10 cellular contexts compared by ENCODE assay signal in genomic region chr19:48968179-48968661, GRCh38. TPM values are rescaled to one million over a fixed set of nuclear protein-coding genes. Genes with fewer than 3 reads are reported as not detected.
DNase-seq lines count a peak whose midpoint lies in the region; TF ChIP-seq lines count a peak whose summit lies in the region.
"Had no signal": no experiment of that assay in that cellular context is flagged by ENCODE, and none has a peak within 500 bp of the region (broad histone marks: within the 10 kb centered on the region; RNA-seq: fewer than 3 reads in every experiment).

No MANE protein-coding gene starts in this region.

- peaks cover 10 to 55% of the 10 kb centered on the region in 2 experiments; a peak in 2 of 3 replicates for H3K36me3 ChIP-seq in HEK293 (ENCODE audit: control insufficient read depth in 2 of 2, insufficient read depth in 1 of 2, low read length in 2 of 2)
- peaks cover 19% of the 10 kb centered on the region for H3K36me3 ChIP-seq in mammary epithelial cell (ENCODE audit: insufficient read depth, low read length)
- H3K36me3 ChIP-seq: pancreas had no signal

- H3K4me1 ChIP-seq in HEK293 (ENCODE audit: control insufficient read depth, insufficient read depth, low read length) (peaks cover 19% of the 10 kb centered on the region), mammary epithelial cell (ENCODE audit: insufficient read depth, low read length) (peaks cover 21% of the 10 kb centered on the region)

- H3K79me2 ChIP-seq in mammary epithelial cell (ENCODE audit: insufficient read depth, low read length) = no peaks in the 10 kb centered on the region

- H3K4me3 ChIP-seq in AG04450 (ENCODE audit: low read depth, low read length) (no peak overlapping the region), HEK293 (ENCODE audit: low read depth, low read length) (no peak overlapping the region), mammary epithelial cell (replicated peaks in 1 of 3; ENCODE audit: insufficient read depth in 1 of 3, low read depth in 2 of 3, low read length in 3 of 3) (no peak overlapping the region)
- H3K4me3 ChIP-seq: pancreas had no signal

- no peak overlapping the region for H3K9ac ChIP-seq in mammary epithelial cell (ENCODE audit: insufficient read depth, low read length)

- dilution Hi-C loops in mammary epithelial cell (cut with HindIII; ENCODE audit: low sequenced_read_pairs) = loop anchor here (5.0 kb wide), 3 partner anchors 66 to 171 kb away; partner anchors contain the start of gene NUCB1

- DNase-seq in AG04450 (ENCODE audit: low read depth, low spot score) (no peak), mammary epithelial cell (no peak), nephron progenitor cell (no peak), immature natural killer cell (no peak), KBM-7 (no peak), NAMALWA (ENCODE audit: low spot score) (no peak), NCI-H1092 treated with DMSO at 0.1 percent for 48 hours (lab: John Stamatoyannopoulos, UW) (no peak)

- in situ Hi-C loops in mammary epithelial cell (cut with MboI; ENCODE audit: low sequenced_read_pairs in 2 of 2) = loop anchor here in 1 of 2 donors (25.0 kb wide), 1 partner anchor 181 kb away; no protein-coding TSS in a partner anchor
- in situ Hi-C loops in KBM-7 (cut with MboI; ENCODE audit: low pct_unique_long_range_greater_than_20kb, low sequenced_read_pairs) = no loop called here

- peaks cover 55% of the 10 kb centered on the region for H3K4me1 Mint-ChIP-seq in nephron progenitor cell
- H3K4me1 Mint-ChIP-seq in immature natural killer cell = peaks cover 38 to 45% of the 10 kb centered on the region in 2 donors

- no peak overlapping the region for H2AFZ ChIP-seq in mammary epithelial cell (ENCODE audit: low read depth, low read length)

- no peak overlapping the region for H3K4me2 ChIP-seq in mammary epithelial cell (ENCODE audit: insufficient read depth, low read depth, low read length)

- H3K9me3 ChIP-seq in AG04450 (ENCODE audit: control insufficient read depth, insufficient read depth, low read length) (peaks cover 12% of the 10 kb centered on the region; the same call in 1 of the 2 replicates), HEK293 (ENCODE audit: control insufficient read depth, insufficient read depth, low read depth, low read length) (no peaks in the 10 kb centered on the region), mammary epithelial cell (replicated peaks; ENCODE audit: insufficient read depth, low read length) (no peaks in the 10 kb centered on the region)
- H3K9me3 ChIP-seq: pancreas had no signal

- H3K36me3 Mint-ChIP-seq in nephron progenitor cell (ENCODE audit: low read depth) (peaks cover 53% of the 10 kb centered on the region), immature natural killer cell (peaks cover 4 to 22% (median 4%) of the 10 kb centered on the region in 3 donors)

- H3K27ac Mint-ChIP-seq in nephron progenitor cell (peak overlapping the region; percentile 58), immature natural killer cell (peak overlapping the region in 3 of 6 donors; percentile 8 to 45 (median 19))

- TF ChIP-seq CTCF in AG04450 (IDR thresholded peaks at IDR 0.05; ENCODE audit: low read depth, low read length) (no peak), HEK293 (tag by site-specific recombination; IDR thresholded peaks at IDR 0.05) (no peak), mammary epithelial cell (conservative IDR thresholded peaks at IDR 0.05 in 1 of 2, IDR thresholded peaks at IDR 0.05 in 1 of 2; ENCODE audit: extremely low read depth in 1 of 2, insufficient read depth in 1 of 2, low read depth in 1 of 2, low read length in 2 of 2) (no peak), nephron progenitor cell (IDR thresholded peaks at IDR 0.05) (no peak)

- H3K27me3 Mint-ChIP-seq in nephron progenitor cell (ENCODE audit: low read depth, poor library complexity) = peaks cover 5% of the 10 kb centered on the region
- H3K27me3 Mint-ChIP-seq in immature natural killer cell (ENCODE audit: low read depth in 3 of 3) = peaks cover 14 to 18% (median 18%) of the 10 kb centered on the region in 3 donors

- H4K20me1 ChIP-seq in mammary epithelial cell (ENCODE audit: insufficient read depth, low read length) = no peaks in the 10 kb centered on the region

- POLR2A ChIA-PET in AG04450 (lab: Yijun Ruan, JAX) = interaction anchor here (0.6 to 5.6 kb wide), 8 partner anchors 11 to 189 kb away, joined by 3 to 83 read pairs (median 6); partner anchors contain the start of genes GYS1, PPP1R15A and RUVBL2
- POLR2A ChIA-PET in HEK293 (lab: Yijun Ruan, JAX) = interaction anchor here (1.2 to 4.2 kb wide), 5 partner anchors 9 to 323 kb away, joined by 3 to 34 read pairs (median 9); partner anchors contain the start of genes BAX, GYS1, PPP1R15A and RUVBL2

- no peaks in the 10 kb centered on the region for H3K9me3 Mint-ChIP-seq in nephron progenitor cell
- H3K9me3 Mint-ChIP-seq in immature natural killer cell = no peaks in the 10 kb centered on the region

- TSS peak; percentile 56 for BruUV-seq in mammary epithelial cell (replicated peaks; lab: Mats Ljungman, UMichigan)

- no peaks in the 10 kb centered on the region for H3K27me3 ChIP-seq in AG04450 (ENCODE audit: control insufficient read depth, insufficient read depth, low read length)
- H3K27me3 ChIP-seq in mammary epithelial cell (ENCODE audit: insufficient read depth, low read length) = no peaks in the 10 kb centered on the region
- H3K27me3 ChIP-seq: pancreas had no signal

- intact Hi-C loops in mammary epithelial cell (cut with micrococcal nuclease) = loop anchor here (10.0 kb wide), 1 partner anchor 323 kb away; the partner anchor contains the start of gene CA11

- peak overlapping the region; percentile 47 for H3K27ac ChIP-seq in AG04450 (ENCODE audit: low read depth, low read length)
- H3K27ac ChIP-seq in HEK293 (ENCODE audit: extremely low read depth, low read depth, low read length) = no peak overlapping the region
- no peak overlapping the region for H3K27ac ChIP-seq in mammary epithelial cell (ENCODE audit: insufficient read depth, low read depth, low read length)

- CTCF ChIA-PET in AG04450 (lab: Charles Lee) (interaction anchor here (0.6 to 1.0 kb wide), 2 partner anchors 177 to 180 kb away, joined by 3 read pairs; no protein-coding TSS in a partner anchor), HEK293 (lab: Yijun Ruan, JAX) (interaction anchor here (0.5 to 1.8 kb wide), 3 partner anchors 30 to 748 kb away, joined by 3 to 7 read pairs (median 6); no protein-coding TSS in a partner anchor), mammary epithelial cell (lab: Charles Lee; ENCODE audit: low non-redundant PET) (no interaction called here)

- 78% methylated on average over 4 of the region's 4 CpGs for WGBS in mammary epithelial cell (ENCODE audit: low coverage, missing lambda C conversion rate)

- H3K4me3 Mint-ChIP-seq in nephron progenitor cell = no peak overlapping the region
- H3K4me3 Mint-ChIP-seq in immature natural killer cell = no peak overlapping the region

TF ChIP-seq in HEK293, 187 proteins besides CTCF, POLR2A, EP300 and RAD21 (continues in another document):
- peak; percentile 51; the same call in 1 of the 2 replicates for TF ChIP-seq ZBTB10 (tag by site-specific recombination; IDR thresholded peaks at IDR 0.05)
- peak; percentile 52 for TF ChIP-seq ZBTB17 (tag by site-specific recombination; IDR thresholded peaks at IDR 0.05)

RNA-seq across cellular contexts. Expression of gene FTL, which starts 3.1 kb away (rescaled TPM):
- polyA plus RNA-seq in AG04450 (2011; rRNA removed) (3,644 and 5,326 TPM in 2 replicates), mammary epithelial cell (181 TPM), immature natural killer cell (1,000 to 10,000 TPM; 3,472 to 4,403 (median 4,065) TPM)
- polyA minus RNA-seq in AG04450 (2011; rRNA and poly(A)+ RNA removed) = 1,419 and 2,011 TPM in 2 replicates
- total RNA-seq in mammary epithelial cell = 100 to 1,000 TPM; 186 to 287 TPM
- polyA minus RNA-seq in mammary epithelial cell = 416 TPM

RNA-seq across cellular contexts. Expression of gene BAX, which starts 13.5 kb away (rescaled TPM):
- polyA plus RNA-seq in AG04450 (2011; rRNA removed) = 110 and 147 TPM in 2 replicates
- polyA minus RNA-seq in AG04450 (2011; rRNA and poly(A)+ RNA removed) = 87.3 and 124 TPM in 2 replicates
- total RNA-seq in mammary epithelial cell = 100 to 1,000 TPM in 1 of 2 donors, 10 to 100 TPM in 1; 53.7 to 180 TPM
- 77.6 TPM for polyA plus RNA-seq in mammary epithelial cell
- polyA minus RNA-seq in mammary epithelial cell = 74.0 TPM
- polyA plus RNA-seq in immature natural killer cell = 100 to 1,000 TPM in 2 of 3 donors, 10 to 100 TPM in 1; 88.6 to 137 (median 106) TPM

RNA-seq across cellular contexts. Expression of gene GYS1, which starts 24.9 kb away (rescaled TPM):
- polyA plus RNA-seq in AG04450 (2011; rRNA removed) (19.5 and 24.1 TPM in 2 replicates), mammary epithelial cell (88.3 TPM), immature natural killer cell (10 to 100 TPM; 16.0 to 40.3 (median 32.9) TPM)
- 33.6 and 40.9 TPM in 2 replicates for polyA minus RNA-seq in AG04450 (2011; rRNA and poly(A)+ RNA removed)
- 10 to 100 TPM; 40.0 to 79.8 TPM for total RNA-seq in mammary epithelial cell
- polyA minus RNA-seq in mammary epithelial cell = 362 TPM

RNA-seq across cellular contexts. Expression of gene RUVBL2, which starts 25.5 kb away (rescaled TPM):
- polyA plus RNA-seq in AG04450 (2011; rRNA removed) = 107 and 131 TPM in 2 replicates
- polyA minus RNA-seq in AG04450 (2011; rRNA and poly(A)+ RNA removed) = 128 and 170 TPM in 2 replicates
- total RNA-seq in mammary epithelial cell = 100 to 1,000 TPM; 108 to 148 TPM
- polyA plus RNA-seq in mammary epithelial cell = 256 TPM
- polyA minus RNA-seq in mammary epithelial cell = 120 TPM
- 10 to 100 TPM; 64.0 to 72.7 (median 64.2) TPM for polyA plus RNA-seq in immature natural killer cell

RNA-seq across cellular contexts. Expression of gene DHDH, which starts 34.7 kb away (rescaled TPM):
- polyA plus RNA-seq in AG04450 (2011; rRNA removed) (0.48 and 0.61 TPM in 2 replicates), mammary epithelial cell (3.7 TPM), immature natural killer cell (1 to 10 TPM in 1 of 3 donors, not detected in 2; 1.3 TPM)
- 0.55 TPM in 1 of 2 replicates, not detected in the other for polyA minus RNA-seq in AG04450 (2011; rRNA and poly(A)+ RNA removed)
- total RNA-seq in mammary epithelial cell = 1 to 10 TPM in 1 of 2 donors, under 1 TPM in 1; 0.33 to 3.0 TPM
- polyA minus RNA-seq in mammary epithelial cell = 2.9 TPM
- total RNA-seq: Daoy had no signal

Comparison
In these comparisons a context has a peak if more than half of its experiments do, and no peak if none do; other contexts are left out.
1. RNA of gene FTL, which starts 3.1 kb away (polyA plus RNA-seq): 3,472 to 4,403 TPM in immature natural killer cell and 3,644 to 5,326 TPM in AG04450; 181 TPM in mammary epithelial cell (single experiment); every median in the first group is over 10 times any median in the second.